ENCODE assay signal across 15 cellular contexts in the genomic region with DNA sequence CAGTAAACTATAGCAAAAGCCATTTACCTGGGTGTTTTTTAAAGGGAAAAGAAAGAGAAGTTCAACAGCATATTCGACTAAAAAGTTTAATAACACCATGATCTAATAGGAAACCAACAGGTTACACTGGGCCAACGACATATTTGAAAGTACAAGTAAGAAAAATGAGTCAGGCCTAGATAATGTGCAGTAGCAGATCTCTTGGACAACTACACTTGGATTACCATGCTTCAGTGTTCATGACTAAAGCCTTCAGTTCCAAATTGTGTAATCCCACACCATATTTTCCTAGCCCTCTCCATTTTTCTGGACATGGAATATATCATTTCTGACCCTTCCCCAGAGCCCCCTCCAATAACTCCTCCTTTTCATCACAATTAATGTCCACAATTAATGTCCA. TPM values are rescaled to one million over a fixed set of nuclear protein-coding genes. Genes with fewer than 3 reads are reported as not detected.
A peak's percentile ranks its signal among the peaks of the same experiment; 100 is the strongest.
DNase-seq lines count a peak whose midpoint lies in the region; ATAC-seq and TF ChIP-seq lines count a peak whose summit lies in the region.
"Had no signal": no experiment of that assay in that cellular context is flagged by ENCODE, and none has a peak within 500 bp of the region (broad histone marks: within the 10 kb centered on the region; RNA-seq: fewer than 3 reads in every experiment).

No MANE protein-coding gene starts in this region.

- H3K4me3 ChIP-seq in HFF-Myc (replicated peaks; ENCODE audit: low read depth, low read length) (no peak overlapping the region), astrocyte of the cerebellum (ENCODE audit: low read depth, low read length) (no peak overlapping the region), hepatocyte (no peak overlapping the region), testis (no peak overlapping the region)
- H3K4me3 ChIP-seq: mucosa of descending colon, Peyer's patch, spleen had no signal

- no peak overlapping the region for H2AFZ ChIP-seq in hepatocyte

- ATAC-seq in GM18520 (IDR thresholded peaks at IDR 0.05; ENCODE audit: unreplicated experiment), result no peak
- ATAC-seq: mucosa of descending colon had no signal

- in situ Hi-C loops in ACHN (cut with HindIII; ENCODE audit: low pct_ligation_motif_present, low pct_unique_long_range_greater_than_20kb, low sequenced_read_pairs) (no loop called here), astrocyte of the cerebellum (cut with HindIII; ENCODE audit: low sequenced_read_pairs) (no loop called here)

- H3K9me3 Mint-ChIP-seq in nephron progenitor cell, result no peaks in the 10 kb centered on the region

- H3K27ac Mint-ChIP-seq in nephron progenitor cell, result no peak overlapping the region
- H3K27ac Mint-ChIP-seq: CD4-positive, CD25-positive, alpha-beta regulatory T cell had no signal

- intact Hi-C loops in testis (cut with DNase I; ENCODE audit: low total_unique reads), result no loop called here

- TF ChIP-seq CTCF in HFF-Myc (IDR thresholded peaks at IDR 0.05; ENCODE audit: low read depth, low read length, missing control alignments) (no peak), astrocyte of the cerebellum (IDR thresholded peaks at IDR 0.05; ENCODE audit: low read depth, low read length, missing control alignments) (no peak), hepatocyte (IDR thresholded peaks at IDR 0.05; ENCODE audit: poor library complexity) (no peak), testis (IDR thresholded peaks at IDR 0.05) (no peak), nephron progenitor cell (IDR thresholded peaks at IDR 0.05) (no peak)

- no peak for TF ChIP-seq POLR2A in testis (IDR thresholded peaks at IDR 0.05)

- H4K20me1 ChIP-seq in hepatocyte (ENCODE audit: insufficient read depth, poor library complexity, severe bottlenecking), result no peaks in the 10 kb centered on the region

- no peaks in the 10 kb centered on the region for H3K79me2 ChIP-seq in hepatocyte

- no peak overlapping the region for H3K4me3 Mint-ChIP-seq in nephron progenitor cell
- H3K4me3 Mint-ChIP-seq: CD4-positive, CD25-positive, alpha-beta regulatory T cell had no signal

- H3K27me3 ChIP-seq in hepatocyte (no peaks in the 10 kb centered on the region), testis (no peaks in the 10 kb centered on the region)
- H3K27me3 ChIP-seq: Peyer's patch, spleen had no signal

- H3K4me2 ChIP-seq in hepatocyte, result no peak overlapping the region

- no peaks in the 10 kb centered on the region for H3K9me2 ChIP-seq in hepatocyte (replicated peaks; ENCODE audit: insufficient read depth)

- no peak overlapping the region for H3K27ac ChIP-seq in hepatocyte
- no peak overlapping the region for H3K27ac ChIP-seq in testis
- H3K27ac ChIP-seq: Peyer's patch, spleen had no signal

- peak; percentile 87 for DNase-seq in ACHN
- DNase-seq in HFF-Myc (ENCODE audit: extremely low read depth, low read depth), result peak; percentile 4
- DNase-seq in astrocyte of the cerebellum (ENCODE audit: low read depth), result peak; percentile 62
- peak; percentile 26 for DNase-seq in hepatocyte (ENCODE audit: low spot score)
- no peak for DNase-seq in activated CD4-positive, alpha-beta T cell treated with anti-CD3 and anti-CD28 coated beads, Interleukin-2, amount 50 U/mL, for 48 hours
- DNase-seq in testis, result no peak
- no peak for DNase-seq in nephron progenitor cell
- DNase-seq: CD4-positive, CD25-positive, alpha-beta regulatory T cell; central memory CD4-positive, alpha-beta T cell; mucosa of descending colon; NCI-H187 treated with DMSO at 0.1 percent for 48 hours; Peyer's patch; spleen; stimulated activated CD8-positive, alpha-beta memory T cell treated with anti-CD3 and anti-CD28 coated beads, Interleukin-4, amount 100 ng/mL, for 48 hours had no signal

- no peaks in the 10 kb centered on the region for H3K9me3 ChIP-seq in hepatocyte (ENCODE audit: low read depth)
- H3K9me3 ChIP-seq in testis, result no peaks in the 10 kb centered on the region
- H3K9me3 ChIP-seq: mucosa of descending colon, Peyer's patch, spleen had no signal

- H3K36me3 ChIP-seq in hepatocyte (replicated peaks; ENCODE audit: insufficient read depth, low read depth), result no peaks in the 10 kb centered on the region
- no peaks in the 10 kb centered on the region for H3K36me3 ChIP-seq in testis (ENCODE audit: low read depth, missing control alignments)
- H3K36me3 ChIP-seq: Peyer's patch, spleen had no signal

- WGBS in hepatocyte (ENCODE audit: low lambda C conversion rate, missing lambda C conversion rate), result 69% methylated on average over 2 of the region's 2 CpGs
- 87 to 95% methylated on average over 2 of the region's 2 CpGs for WGBS in testis, 2 donors

- H3K4me1 ChIP-seq in hepatocyte (ENCODE audit: insufficient read depth), result no peaks in the 10 kb centered on the region
- H3K4me1 ChIP-seq in testis, result no peaks in the 10 kb centered on the region
- H3K4me1 ChIP-seq: Peyer's patch, spleen had no signal

- H3K36me3 Mint-ChIP-seq in nephron progenitor cell (ENCODE audit: low read depth), result no peaks in the 10 kb centered on the region
- H3K36me3 Mint-ChIP-seq: CD4-positive, CD25-positive, alpha-beta regulatory T cell had no signal

- no peaks in the 10 kb centered on the region for H3K27me3 Mint-ChIP-seq in nephron progenitor cell (ENCODE audit: low read depth, poor library complexity)
- H3K27me3 Mint-ChIP-seq: CD4-positive, CD25-positive, alpha-beta regulatory T cell had no signal

- peaks cover 5% of the 10 kb centered on the region for H3K4me1 Mint-ChIP-seq in nephron progenitor cell
- H3K4me1 Mint-ChIP-seq: CD4-positive, CD25-positive, alpha-beta regulatory T cell had no signal

RNA-seq across cellular contexts. Expression of gene FIGN, which starts 39.1 kb away (rescaled TPM):
- total RNA-seq in hepatocyte (4.5 and 6.0 TPM in 2 replicates), testis (1 to 10 TPM; 3.6 to 3.9 TPM)
- polyA plus RNA-seq in hepatocyte (1.4 TPM in 2 replicates), testis (ENCODE audit: insufficient read depth, low read depth, low replicate concordance) (3.5 TPM)
- total RNA-seq: CD4-positive, CD25-positive, alpha-beta regulatory T cell had no signal
- polyA plus RNA-seq: CD4-positive, CD25-positive, alpha-beta regulatory T cell had no signal

Comparison
In these comparisons a context has a peak if more than half of its experiments do, and no peak if none do; other contexts are left out.
1. DNase-seq: peak in ACHN (single experiment), HFF-Myc (single experiment), astrocyte of the cerebellum (single experiment) and hepatocyte (single experiment); none in activated CD4-positive, alpha-beta T cell treated with anti-CD3 and anti-CD28 coated beads, Interleukin-2, amount 50 U/mL, for 48 hours (0 of 2), testis (single experiment) and nephron progenitor cell (single experiment).